Comparison of ENCODE assay signal across 1 cellular context in genomic region chr1:94544706-94545490, GRCh38.
TF ChIP-seq lines count a peak whose summit lies in the region.

No MANE protein-coding gene starts in this region.

TF ChIP-seq in SK-N-SH treated with all-trans-retinoic acid at 6 μM for 48 hours, 23 proteins besides CTCF, POLR2A, EP300 and RAD21 (continued from another document):
- TF ChIP-seq TSHZ2 (CRISPR knock-in tag; IDR thresholded peaks at IDR 0.05) (no peak), ZNF565 (CRISPR knock-in tag; conservative IDR thresholded peaks at IDR 0.05; ENCODE audit: low read depth) (no peak)
